In genomic region chr6:32607263-32607987, GRCh38 we compare ENCODE assay signal across 32 cellular contexts. TPM values are rescaled to one million over a fixed set of nuclear protein-coding genes. Genes with fewer than 3 reads are reported as not detected.
DNase-seq lines count a peak whose midpoint lies in the region; ATAC-seq and TF ChIP-seq lines count a peak whose summit lies in the region.
"Had no signal": no experiment of that assay in that cellular context is flagged by ENCODE, and none has a peak within 500 bp of the region (broad histone marks: within the 10 kb centered on the region; RNA-seq: fewer than 3 reads in every experiment).

No MANE protein-coding gene starts in this region.

- CTCF ChIA-PET in RWPE1 (lab: Yijun Ruan, JAX), result no interaction called here

- H3K4me3 Mint-ChIP-seq in IgD-negative memory B cell (peak overlapping the region in 3 of 4 donors; percentile 77 to 81 (median 79)), immature natural killer cell (no peak overlapping the region)
- H3K4me3 Mint-ChIP-seq: activated naive CD4-positive, alpha-beta T cell treated with anti-CD3 and anti-CD28 coated beads for 36 hours; activated T-cell treated with anti-CD3 and anti-CD28 coated beads, Interleukin-2, amount 50 U/mL, for 4 hours; nephron had no signal

- H3K27me3 Mint-ChIP-seq in IgD-negative memory B cell (no peaks in the 10 kb centered on the region), immature natural killer cell (ENCODE audit: low read depth in 3 of 3) (peaks cover 0 to 4% (median 0%) of the 10 kb centered on the region in 3 donors)

- POLR2A ChIA-PET in RWPE1 (lab: Yijun Ruan, JAX; ENCODE audit: low non-redundant PET), result no interaction called here

- H3K9me3 Mint-ChIP-seq in IgD-negative memory B cell (peaks cover 0 to 3% (median 3%) of the 10 kb centered on the region in 3 donors), immature natural killer cell (no peaks in the 10 kb centered on the region)
- H3K9me3 Mint-ChIP-seq: activated naive CD4-positive, alpha-beta T cell treated with anti-CD3 and anti-CD28 coated beads for 36 hours; activated T-cell treated with anti-CD3 and anti-CD28 coated beads, Interleukin-2, amount 50 U/mL, for 4 hours; nephron had no signal

- no peak overlapping the region for H3K27ac Mint-ChIP-seq in IgD-negative memory B cell
- peak overlapping the region in 4 of 6 donors; percentile 70 to 88 (median 72) for H3K27ac Mint-ChIP-seq in immature natural killer cell
- H3K27ac Mint-ChIP-seq: activated naive CD4-positive, alpha-beta T cell treated with anti-CD3 and anti-CD28 coated beads for 36 hours; nephron had no signal

- TF ChIP-seq CTCF in RWPE1 (conservative IDR thresholded peaks at IDR 0.05; ENCODE audit: low read depth), result no peak

- no peak overlapping the region for H3K27ac ChIP-seq in RWPE1
- H3K27ac ChIP-seq: breast epithelium, C4-2B, epithelial cell of prostate, suprapubic skin, uterus had no signal

- H3K36me3 Mint-ChIP-seq in IgD-negative memory B cell, result no peaks in the 10 kb centered on the region
- no peaks in the 10 kb centered on the region for H3K36me3 Mint-ChIP-seq in immature natural killer cell

- DNase-seq in Ammon's horn (ENCODE audit: low spot score), result peak; percentile 17
- peak; percentile 92 for DNase-seq in CD1c-positive myeloid dendritic cell (ENCODE audit: extremely low spot score)
- DNase-seq in immature natural killer cell, result no peak
- DNase-seq in activated CD4-positive, CD25-positive, alpha-beta regulatory T cell (lab: John Stamatoyannopoulos, UW), result no peak
- DNase-seq in superior temporal gyrus (ENCODE audit: extremely low spot score), result no peak
- no peak for DNase-seq in RWPE1 (ENCODE audit: low spot score)
- DNase-seq: activated CD4-positive, CD25-positive, alpha-beta regulatory T cell treated with anti-CD3 and anti-CD28 coated beads, Interleukin-2, amount 50 U/mL, for 72 hours; activated naive CD4-positive, alpha-beta T cell treated with anti-CD3 and anti-CD28 coated beads for 36 hours; activated T-cell treated with anti-CD3 and anti-CD28 coated beads, Interleukin-2, amount 50 U/mL, for 4 hours; DMS153; effector CD8-positive, alpha-beta T cell; left lung; midbrain; NCI-H1105; NCI-H1930; NCI-H524 treated with DMSO at 0.1 percent for 48 hours; NK-92 treated with Interleukin-12 subunit alpha and Interleukin-12 subunit beta, amount 100 ng/mL, for 24 hours; retina; SIG-M5; stimulated activated CD4-positive, alpha-beta T cell treated with anti-CD3 and anti-CD28 coated beads, Interleukin-2, amount 100 ng/mL, for 24 hours; SW 1271; uterus had no signal

- peaks cover 19 to 50% (median 40%) of the 10 kb centered on the region in 3 donors for H3K4me1 Mint-ChIP-seq in IgD-negative memory B cell
- H3K4me1 Mint-ChIP-seq in immature natural killer cell, result peaks cover 8 to 13% of the 10 kb centered on the region in 2 donors
- H3K4me1 Mint-ChIP-seq: nephron had no signal

- no peak for ATAC-seq in GM18868 (IDR thresholded peaks at IDR 0.05; ENCODE audit: unreplicated experiment)
- ATAC-seq: activated T-cell treated with anti-CD3 and anti-CD28 coated beads, Interleukin-2, amount 50 U/mL, for 4 hours; K562; left lung had no signal

RNA-seq across cellular contexts. Expression of gene HLA-DRB1, which starts 17.8 kb away (rescaled TPM):
- polyA plus RNA-seq in IgD-negative memory B cell (1,928 TPM), immature natural killer cell (100 to 1,000 TPM in 2 of 3 donors, 10 to 100 TPM in 1; 45.8 to 435 (median 268) TPM)
- polyA plus RNA-seq: AG04450 had no signal

RNA-seq across cellular contexts. Expression of gene HLA-DQA1, which starts 29.8 kb away (rescaled TPM):
- polyA plus RNA-seq in IgD-negative memory B cell (377 TPM), immature natural killer cell (10 to 100 TPM in 2 of 3 donors, 1 to 10 TPM in 1; 1.8 to 53.1 (median 10.3) TPM)
- polyA plus RNA-seq: AG04450, smooth muscle cell had no signal

RNA-seq across cellular contexts. Expression of gene HLA-DQB1, which starts 59.0 kb away (rescaled TPM):
- polyA plus RNA-seq in IgD-negative memory B cell (155 TPM), immature natural killer cell (100 to 1,000 TPM in 1 of 3 donors, 10 to 100 TPM in 1, 1 to 10 TPM in 1; 2.5 to 105 (median 74.9) TPM)
- polyA plus RNA-seq: AG04450, K562 had no signal

Comparison
In these comparisons a context has a peak if more than half of its experiments do, and no peak if none do; other contexts are left out.
1. DNase-seq: peak in Ammon's horn (single experiment) and CD1c-positive myeloid dendritic cell (single experiment); none in immature natural killer cell (0 of 3), activated CD4-positive, CD25-positive, alpha-beta regulatory T cell (0 of 4), superior temporal gyrus (single experiment) and RWPE1 (single experiment).
2. H3K27ac Mint-ChIP-seq: peak in immature natural killer cell (4 of 6); none in IgD-negative memory B cell (0 of 3).
3. H3K4me3 Mint-ChIP-seq: peak in IgD-negative memory B cell (3 of 4); none in immature natural killer cell (0 of 5).